25 cellular contexts compared by ENCODE assay signal in the genomic region with DNA sequence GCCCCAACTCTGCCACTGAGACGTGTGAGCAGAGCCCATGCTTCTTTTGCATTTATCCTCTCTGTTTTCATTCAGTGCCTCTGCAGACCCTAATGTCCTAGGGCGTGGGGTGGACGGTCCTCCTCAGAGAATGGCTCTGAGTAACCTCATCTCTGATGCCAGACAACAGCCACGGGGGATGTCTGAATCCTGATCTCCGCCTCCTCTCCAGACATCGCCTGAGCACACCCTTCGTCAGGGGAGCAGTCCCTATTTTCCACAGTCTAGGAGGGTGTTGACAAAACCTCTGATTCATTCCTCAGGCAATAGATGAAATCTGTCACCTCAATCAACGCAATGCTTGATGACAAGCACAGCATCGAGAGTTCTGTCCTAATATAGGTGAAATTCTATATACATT.
A peak's percentile ranks its signal among the peaks of the same experiment; 100 is the strongest.
DNase-seq lines count a peak whose midpoint lies in the region; ATAC-seq, FAIRE-seq and TF ChIP-seq lines count a peak whose summit lies in the region.
"Had no signal": no experiment of that assay in that cellular context is flagged by ENCODE, and none has a peak within 500 bp of the region (broad histone marks: within the 10 kb centered on the region; RNA-seq: fewer than 3 reads in every experiment).

No MANE protein-coding gene starts in this region.

- H3K9me3 ChIP-seq in heart left ventricle (no peaks in the 10 kb centered on the region), right atrium auricular region (no peaks in the 10 kb centered on the region), H1 (ENCODE audit: insufficient read depth in 2 of 2, low read depth in 1 of 2, low read length in 1 of 2) (no peaks in the 10 kb centered on the region; a peak in 1 of 4 replicates), smooth muscle cell (replicated peaks; ENCODE audit: low read depth) (no peaks in the 10 kb centered on the region)
- H3K9me3 ChIP-seq in CD4-positive, alpha-beta memory T cell (ENCODE audit: control insufficient read depth in 1 of 2, low read length in 2 of 2): no peaks in the 10 kb centered on the region
- H3K9me3 ChIP-seq: A549; BLaER1 treated with 17β-estradiol and CSF1 and Interleukin-3, amounts not matched to agents 10 nM and 100 nM had no signal

- H3K27me3 ChIP-seq in heart left ventricle (no peaks in the 10 kb centered on the region), right atrium auricular region (no peaks in the 10 kb centered on the region), GM23338 (ENCODE audit: insufficient read depth) (no peaks in the 10 kb centered on the region), H1 (replicated peaks in 1 of 4; ENCODE audit: control insufficient read depth in 3 of 4, extremely low read depth in 1 of 4, insufficient read depth in 3 of 4, low read length in 3 of 4) (no peaks in the 10 kb centered on the region), smooth muscle cell (ENCODE audit: low read depth) (peaks cover 3% of the 10 kb centered on the region)
- no peaks in the 10 kb centered on the region for H3K27me3 ChIP-seq in CD4-positive, alpha-beta memory T cell (ENCODE audit: insufficient read depth, low read length)
- H3K27me3 ChIP-seq: BLaER1 treated with 17β-estradiol and CSF1 and Interleukin-3, amounts not matched to agents 10 nM and 100 nM had no signal

- H3K9me3 Mint-ChIP-seq in GM23338: no peaks in the 10 kb centered on the region
- no peaks in the 10 kb centered on the region for H3K9me3 Mint-ChIP-seq in CD4-positive, alpha-beta memory T cell
- H3K9me3 Mint-ChIP-seq: CD4-positive, alpha-beta T cell; CD8-positive, alpha-beta memory T cell had no signal

- no peak overlapping the region for H3K4me2 ChIP-seq in GM23338
- H3K4me2 ChIP-seq in H1 (ENCODE audit: insufficient read depth in 1 of 2, low read depth in 2 of 2, low read length in 2 of 2): no peak overlapping the region
- H3K4me2 ChIP-seq in smooth muscle cell: no peak overlapping the region
- H3K4me2 ChIP-seq: A549; BLaER1 treated with 17β-estradiol and CSF1 and Interleukin-3, amounts not matched to agents 10 nM and 100 nM had no signal

- H4K91ac ChIP-seq in H1 (replicated peaks; ENCODE audit: insufficient read length, low read length): no peak overlapping the region

- H3F3A ChIP-seq in GM23338 (replicated peaks; ENCODE audit: low read depth) (no peaks in the 10 kb centered on the region), smooth muscle cell (ENCODE audit: low read depth) (no peaks in the 10 kb centered on the region)

- no peak overlapping the region for H3K9ac ChIP-seq in H1 (replicated peaks in 1 of 4; ENCODE audit: extremely low read depth in 1 of 4, low read depth in 3 of 4, low read length in 3 of 4)
- no peak overlapping the region for H3K9ac ChIP-seq in smooth muscle cell (ENCODE audit: low read depth)
- H3K9ac ChIP-seq: BLaER1 treated with 17β-estradiol and CSF1 and Interleukin-3, amounts not matched to agents 10 nM and 100 nM had no signal

- H2AK5ac ChIP-seq in H1 (ENCODE audit: low read depth, low read length): no peak overlapping the region

- H3K18ac ChIP-seq in H1 (ENCODE audit: extremely low read depth, low read length): no peak overlapping the region

- no peaks in the 10 kb centered on the region for H4K20me1 ChIP-seq in GM23338 (replicated peaks; ENCODE audit: insufficient read depth)
- no peaks in the 10 kb centered on the region for H4K20me1 ChIP-seq in H1 (replicated peaks in 1 of 2; ENCODE audit: control insufficient read depth in 1 of 2, insufficient read depth in 2 of 2, low read length in 2 of 2)
- no peaks in the 10 kb centered on the region for H4K20me1 ChIP-seq in smooth muscle cell (ENCODE audit: low read depth)
- H4K20me1 ChIP-seq: BLaER1 treated with 17β-estradiol and CSF1 and Interleukin-3, amounts not matched to agents 10 nM and 100 nM had no signal

- H3K36me3 Mint-ChIP-seq in GM23338 (ENCODE audit: low read depth): peaks cover 6% of the 10 kb centered on the region; the same call in 1 of the 3 replicates
- H3K36me3 Mint-ChIP-seq in CD4-positive, alpha-beta memory T cell: no peaks in the 10 kb centered on the region

- H3K36me3 ChIP-seq in heart left ventricle (no peaks in the 10 kb centered on the region), right atrium auricular region (no peaks in the 10 kb centered on the region), GM23338 (ENCODE audit: insufficient read depth) (no peaks in the 10 kb centered on the region), H1 (ENCODE audit: control insufficient read depth in 2 of 4, insufficient read depth in 4 of 4, low read length in 3 of 4) (no peaks in the 10 kb centered on the region), smooth muscle cell (ENCODE audit: low read depth) (no peaks in the 10 kb centered on the region)
- no peaks in the 10 kb centered on the region for H3K36me3 ChIP-seq in CD4-positive, alpha-beta memory T cell (ENCODE audit: insufficient read depth, low read length)
- H3K36me3 ChIP-seq: BLaER1 treated with 17β-estradiol and CSF1 and Interleukin-3, amounts not matched to agents 10 nM and 100 nM had no signal

- no peak overlapping the region for H3K27ac ChIP-seq in heart left ventricle
- H3K27ac ChIP-seq in right atrium auricular region: no peak overlapping the region
- no peak overlapping the region for H3K27ac ChIP-seq in GM23338 (ENCODE audit: low read depth)
- no peak overlapping the region for H3K27ac ChIP-seq in H1 (ENCODE audit: low read depth, low read length)
- H3K27ac ChIP-seq in smooth muscle cell (ENCODE audit: low read depth): peak overlapping the region; percentile 30
- H3K27ac ChIP-seq in CD4-positive, alpha-beta memory T cell (ENCODE audit: low read depth, low read length): no peak overlapping the region
- H3K27ac ChIP-seq: 22Rv1; A549; BLaER1 treated with 17β-estradiol and CSF1 and Interleukin-3, amounts not matched to agents 10 nM and 100 nM; C4-2B had no signal

- no peak overlapping the region for H3K4ac ChIP-seq in H1 (replicated peaks; ENCODE audit: insufficient read length, low read depth, low read length)

- H3K4me3 Mint-ChIP-seq in GM23338: no peak overlapping the region
- H3K4me3 Mint-ChIP-seq in CD4-positive, alpha-beta memory T cell: no peak overlapping the region
- H3K4me3 Mint-ChIP-seq: B cell; CD4-positive, alpha-beta T cell; CD8-positive, alpha-beta memory T cell had no signal

- POLR2A ChIA-PET in H1 (lab: Charles Lee; ENCODE audit: partially characterized antibody): no interaction called here
- POLR2A ChIA-PET in CD4-positive, alpha-beta memory T cell (lab: Charles Lee; ENCODE audit: partially characterized antibody): no interaction called here

- DNase-seq in heart left ventricle (peak in 2 of 5 donors; percentile 47 to 48), right atrium auricular region (ENCODE audit: low spot score) (no peak), GM23338 (ENCODE audit: low spot score) (no peak), H1 (ENCODE audit: low read depth in 1 of 2, low spot score in 2 of 2) (no peak), smooth muscle cell (lab: John Stamatoyannopoulos, UW; ENCODE audit: unreplicated experiment) (no peak), NCI-H1694 (lab: John Stamatoyannopoulos, UW) (no peak)
- no peak for DNase-seq in CD4-positive, alpha-beta memory T cell
- DNase-seq: AML-193; CD4-positive, alpha-beta T cell; CD8-positive, alpha-beta memory T cell; COR-L47; DMS 273 treated with DMSO at 0.1 percent for 48 hours; DMS153; DMS53; DMS79; DND-41; GDM1 had no signal

- CTCF ChIA-PET in H1 (lab: Charles Lee; ENCODE audit: partially characterized antibody): interaction anchor here (0.5 to 0.9 kb wide), 2 partner anchors 9 to 907 kb away, joined by 3 read pairs; no protein-coding TSS in a partner anchor
- CTCF ChIA-PET in CD4-positive, alpha-beta memory T cell (lab: Charles Lee; ENCODE audit: partially characterized antibody): no interaction called here

- H3K79me1 ChIP-seq in H1 (ENCODE audit: low read depth, low read length): no peaks in the 10 kb centered on the region

- H2BK12ac ChIP-seq in H1 (ENCODE audit: low read depth, low read length): no peak overlapping the region

- H4K5ac ChIP-seq in H1 (ENCODE audit: insufficient read length, low read depth, low read length): no peak overlapping the region

- no peak overlapping the region for H3K4me3 ChIP-seq in heart left ventricle
- no peak overlapping the region for H3K4me3 ChIP-seq in right atrium auricular region
- H3K4me3 ChIP-seq in GM23338: no peak overlapping the region
- no peak overlapping the region for H3K4me3 ChIP-seq in H1 (ENCODE audit: extremely low read depth in 1 of 4, insufficient read depth in 2 of 4, low read depth in 3 of 4, low read length in 4 of 4)
- H3K4me3 ChIP-seq in smooth muscle cell: no peak overlapping the region
- no peak overlapping the region for H3K4me3 ChIP-seq in CD4-positive, alpha-beta memory T cell (ENCODE audit: low read length in 2 of 2)
- H3K4me3 ChIP-seq: A549; BLaER1 treated with 17β-estradiol and CSF1 and Interleukin-3, amounts not matched to agents 10 nM and 100 nM; GM12878 had no signal

- H2AFZ ChIP-seq in GM23338: 0 out of 2 replicates have a peak overlapping the region, but pooled peaks have one; percentile 43
- 0 out of 2 replicates have a peak overlapping the region, but pooled peaks have one; percentile 25 for H2AFZ ChIP-seq in H1 (ENCODE audit: low read length)
- H2AFZ ChIP-seq in smooth muscle cell (ENCODE audit: low read depth): no peak overlapping the region

- TF ChIP-seq EP300 in H1 (IDR thresholded peaks at IDR 0.05; ENCODE audit: borderline replicate concordance in 1 of 2, low read depth in 2 of 2, low read length in 2 of 2): no peak

- no peak for TF ChIP-seq RAD21 in H1 (IDR thresholded peaks at IDR 0.05 in 1 of 2, conservative IDR thresholded peaks at IDR 0.05 in 1 of 2; ENCODE audit: low read depth in 2 of 2, low read length in 2 of 2)

- no peak for TF ChIP-seq CTCF in heart left ventricle (IDR thresholded peaks at IDR 0.05)
- TF ChIP-seq CTCF in right atrium auricular region (IDR thresholded peaks at IDR 0.05): no peak
- no peak for TF ChIP-seq CTCF in GM23338 (conservative IDR thresholded peaks at IDR 0.05; ENCODE audit: low read depth in 2 of 2)
- TF ChIP-seq CTCF in H1 (IDR thresholded peaks at IDR 0.05; ENCODE audit: control extremely low read depth in 1 of 3, insufficient read depth in 1 of 3, low read depth in 1 of 3, low read length in 3 of 3): no peak
- TF ChIP-seq CTCF in smooth muscle cell (IDR thresholded peaks at IDR 0.05; ENCODE audit: borderline replicate concordance, insufficient read depth, poor library complexity, severe bottlenecking): no peak

- H4K8ac ChIP-seq in H1 (ENCODE audit: extremely low read depth, insufficient read depth, low read length): no peak overlapping the region

- no peak for FAIRE-seq in H1 (lab: Jason Lieb, UNC)
- FAIRE-seq: A549, GM12878, GM12892, GM18507 had no signal

- H3K14ac ChIP-seq in H1 (ENCODE audit: insufficient read length): no peak overlapping the region

- peaks cover 14% of the 10 kb centered on the region; the same call in 1 of the 2 replicates for H3K9me2 ChIP-seq in GM23338 (ENCODE audit: insufficient read depth)

- H3K4me1 ChIP-seq in heart left ventricle: peaks cover 0 to 2% (median 0%) of the 10 kb centered on the region in 12 donors
- H3K4me1 ChIP-seq in right atrium auricular region: no peaks in the 10 kb centered on the region
- H3K4me1 ChIP-seq in GM23338 (ENCODE audit: insufficient read depth): peaks cover 20% of the 10 kb centered on the region
- H3K4me1 ChIP-seq in H1 (replicated peaks in 1 of 4; ENCODE audit: control insufficient read depth in 3 of 4, insufficient read depth in 4 of 4, low read length in 3 of 4): peaks cover 0 to 15% (median 13%) of the 10 kb centered on the region in 4 experiments; a peak in 4 of 7 replicates
- no peaks in the 10 kb centered on the region for H3K4me1 ChIP-seq in smooth muscle cell (ENCODE audit: low read depth)
- peaks cover 15% of the 10 kb centered on the region for H3K4me1 ChIP-seq in CD4-positive, alpha-beta memory T cell (ENCODE audit: insufficient read depth, low read length)

- no peak overlapping the region for H2BK5ac ChIP-seq in H1 (ENCODE audit: low read depth, low read length)

- TF ChIP-seq POLR2A in heart left ventricle (IDR thresholded peaks at IDR 0.05) (no peak), H1 (IDR thresholded peaks at IDR 0.05; ENCODE audit: control extremely low read depth in 1 of 2, low read depth in 2 of 2, low read length in 2 of 2) (no peak)

- no peak overlapping the region for H2BK120ac ChIP-seq in H1 (replicated peaks; ENCODE audit: low read depth, low read length)

- peak overlapping the region; percentile 17; the same call in 1 of the 2 replicates for H3K27ac Mint-ChIP-seq in GM23338
- H3K27ac Mint-ChIP-seq in CD4-positive, alpha-beta memory T cell: no peak overlapping the region
- H3K27ac Mint-ChIP-seq: B cell; CD4-positive, alpha-beta T cell had no signal

- ATAC-seq in heart left ventricle (peak in 3 of 4 donors; percentile 32 to 84 (median 69)), GM23338 (no peak)
- ATAC-seq: GM12878 had no signal

- intact Hi-C loops in heart left ventricle (cut with DNase I): no loop called here
- intact Hi-C loops in CD4-positive, alpha-beta memory T cell (cut with micrococcal nuclease): no loop called here

- H3K27me3 Mint-ChIP-seq in GM23338 (ENCODE audit: insufficient read depth, low read depth, poor library complexity): peaks cover 7% of the 10 kb centered on the region
- H3K27me3 Mint-ChIP-seq in CD4-positive, alpha-beta memory T cell: no peaks in the 10 kb centered on the region
- H3K27me3 Mint-ChIP-seq: B cell; CD4-positive, alpha-beta T cell had no signal

- H3K4me1 Mint-ChIP-seq in GM23338: peaks cover 35% of the 10 kb centered on the region
- peaks cover 22 to 45% (median 36%) of the 10 kb centered on the region in 4 donors for H3K4me1 Mint-ChIP-seq in CD4-positive, alpha-beta memory T cell

- 67 to 74% (median 71%) methylated on average over 9 of the region's 9 CpGs for WGBS in heart left ventricle, 4 donors
- WGBS in H1 (ENCODE audit: extremely low coverage in 1 of 2, insufficient coverage in 1 of 2, insufficient read length in 1 of 2, insufficient replicate concordance in 2 of 2, low coverage in 1 of 2, low lambda C conversion rate in 2 of 2, missing lambda C conversion rate in 1 of 2), 2 experiments: 83% methylated on average over 9 of the region's 9 CpGs; no CpG with 5 or more reads in 1 of the 2 experiments
- 72% methylated on average over 9 of the region's 9 CpGs for WGBS in smooth muscle cell (ENCODE audit: low lambda C conversion rate)

- no peak overlapping the region for H3K56ac ChIP-seq in H1 (replicated peaks; ENCODE audit: insufficient read length, low read depth, low read length)

- H3K79me2 ChIP-seq in GM23338 (replicated peaks; ENCODE audit: insufficient read depth): no peaks in the 10 kb centered on the region
- H3K79me2 ChIP-seq in H1 (ENCODE audit: control insufficient read depth in 1 of 2, insufficient read depth in 2 of 2, low read length in 2 of 2): no peaks in the 10 kb centered on the region
- H3K79me2 ChIP-seq in smooth muscle cell (ENCODE audit: low read depth): no peaks in the 10 kb centered on the region

- H3K23ac ChIP-seq in H1 (ENCODE audit: insufficient read length): no peak overlapping the region

- no peaks in the 10 kb centered on the region for H3K23me2 ChIP-seq in H1 (ENCODE audit: low read depth, low read length)

- H2BK15ac ChIP-seq in H1 (ENCODE audit: low read length): no peak overlapping the region

- H2BK20ac ChIP-seq in H1 (ENCODE audit: low read length): no peak overlapping the region
